In genomic region chr1:243253211-243253926, GRCh38 we compare ENCODE assay signal across 8 cellular contexts. TPM values are rescaled to one million over a fixed set of nuclear protein-coding genes. Genes with fewer than 3 reads are reported as not detected.
DNase-seq lines count a peak whose midpoint lies in the region; ATAC-seq, FAIRE-seq and TF ChIP-seq lines count a peak whose summit lies in the region.

No MANE protein-coding gene starts in this region.

- H3K4me2 ChIP-seq in A549 (peak overlapping the region; percentile 93), smooth muscle cell (peak overlapping the region; percentile 80)

- peaks cover 39% of the 10 kb centered on the region for H3K4me1 Mint-ChIP-seq in activated CD4-positive, alpha-beta memory T cell treated with anti-CD3 and anti-CD28 coated beads for 36 hours (ENCODE audit: low read depth)

- H3K4me3 Mint-ChIP-seq in activated CD4-positive, alpha-beta memory T cell treated with anti-CD3 and anti-CD28 coated beads for 36 hours = peak overlapping the region; percentile 99

- ATAC-seq in A549 = no peak
- no peak for ATAC-seq in GM18861 (IDR thresholded peaks at IDR 0.05; ENCODE audit: unreplicated experiment)
- no peak for ATAC-seq in HG02970 (IDR thresholded peaks at IDR 0.05; ENCODE audit: low FRiP score, unreplicated experiment)

- 6% methylated on average over 8 of the region's 8 CpGs for WGBS in A549 (ENCODE audit: missing lambda C conversion rate)
- no CpG with 5 or more reads among the region's 8 CpGs for WGBS in iPS DF 6.9 (ENCODE audit: insufficient coverage, insufficient read length)
- WGBS in smooth muscle cell (ENCODE audit: low lambda C conversion rate) = 6% methylated on average over 8 of the region's 8 CpGs

- peak overlapping the region; percentile 81 for H3K4me3 ChIP-seq in A549
- H3K4me3 ChIP-seq in iPS DF 6.9 (ENCODE audit: low read length) = peak overlapping the region; percentile 10; the same call in 1 of the 2 replicates
- H3K4me3 ChIP-seq in smooth muscle cell = peak overlapping the region; percentile 97

- no peak for DNase-seq in A549 (ENCODE audit: low read depth in 1 of 2, low spot score in 1 of 2)
- DNase-seq in GM12892 (ENCODE audit: insufficient read length) = no peak
- DNase-seq in activated CD4-positive, alpha-beta memory T cell treated with anti-CD3 and anti-CD28 coated beads for 36 hours = no peak
- DNase-seq in iPS DF 6.9 (ENCODE audit: low read depth, low spot score) = no peak
- DNase-seq in smooth muscle cell (lab: John Stamatoyannopoulos, UW; ENCODE audit: unreplicated experiment) = no peak
- DNase-seq in GOT3 (lab: John Stamatoyannopoulos, UW) = no peak

- no peaks in the 10 kb centered on the region for H3K36me3 ChIP-seq in iPS DF 6.9 (ENCODE audit: control insufficient read depth, insufficient read depth, low read length)
- H3K36me3 ChIP-seq in smooth muscle cell (ENCODE audit: low read depth) = no peaks in the 10 kb centered on the region

- H3K9me3 ChIP-seq in A549 (no peaks in the 10 kb centered on the region), iPS DF 6.9 (ENCODE audit: control insufficient read depth, insufficient read depth, low read length) (no peaks in the 10 kb centered on the region), smooth muscle cell (replicated peaks; ENCODE audit: low read depth) (no peaks in the 10 kb centered on the region)

- H3K27ac ChIP-seq in A549 (peak overlapping the region; percentile 87 to 99; a peak in 5 of 6 replicates), iPS DF 6.9 (ENCODE audit: low read length) (no peak overlapping the region), smooth muscle cell (ENCODE audit: low read depth) (peak overlapping the region; percentile 81)

- H3K27me3 ChIP-seq in iPS DF 6.9 (ENCODE audit: control insufficient read depth, insufficient read depth, low read length) (no peaks in the 10 kb centered on the region), smooth muscle cell (ENCODE audit: low read depth) (no peaks in the 10 kb centered on the region)

- no peak for TF ChIP-seq EP300 in A549 (IDR thresholded peaks at IDR 0.05)

- no peaks in the 10 kb centered on the region for H3F3A ChIP-seq in smooth muscle cell (ENCODE audit: low read depth)

- intact Hi-C loops in activated CD4-positive, alpha-beta memory T cell treated with anti-CD3 and anti-CD28 coated beads for 36 hours (cut with micrococcal nuclease) = no loop called here

- peaks cover 39% of the 10 kb centered on the region for H3K4me1 ChIP-seq in A549
- H3K4me1 ChIP-seq in iPS DF 6.9 (ENCODE audit: control insufficient read depth, insufficient read depth, low read length) = peaks cover 2% of the 10 kb centered on the region; the same call in 1 of the 2 replicates
- peaks cover 38% of the 10 kb centered on the region for H3K4me1 ChIP-seq in smooth muscle cell (ENCODE audit: low read depth)

- peak overlapping the region; percentile 69 for H3K9ac ChIP-seq in smooth muscle cell (ENCODE audit: low read depth)

- H3K36me3 Mint-ChIP-seq in activated CD4-positive, alpha-beta memory T cell treated with anti-CD3 and anti-CD28 coated beads for 36 hours = peaks cover 3% of the 10 kb centered on the region

- TF ChIP-seq RAD21 in A549 (conservative IDR thresholded peaks at IDR 0.05 in 1 of 2, IDR thresholded peaks at IDR 0.05 in 1 of 2) = no peak

- POLR2A ChIA-PET in A549 (lab: Yijun Ruan, JAX) = no interaction called here
- POLR2A ChIA-PET in activated CD4-positive, alpha-beta memory T cell treated with anti-CD3 and anti-CD28 coated beads for 36 hours (lab: Charles Lee) = interaction anchor here (0.6 kb wide), 1 partner anchor 492 kb away, joined by 3 read pairs; no protein-coding TSS in a partner anchor

- CTCF ChIA-PET in A549 (lab: Yijun Ruan, JAX) = interaction anchor here (0.8 to 1.5 kb wide), 2 partner anchors 18 to 23 kb away, joined by 3 to 4 read pairs; no protein-coding TSS in a partner anchor
- CTCF ChIA-PET in activated CD4-positive, alpha-beta memory T cell treated with anti-CD3 and anti-CD28 coated beads for 36 hours (lab: Charles Lee) = interaction anchor here (0.6 kb wide), 1 partner anchor 265 kb away, joined by 4 read pairs; no protein-coding TSS in a partner anchor

- no peak overlapping the region for H2AFZ ChIP-seq in smooth muscle cell (ENCODE audit: low read depth)

- TF ChIP-seq CTCF in A549 (IDR thresholded peaks at IDR 0.05) (no peak), smooth muscle cell (IDR thresholded peaks at IDR 0.05; ENCODE audit: borderline replicate concordance, insufficient read depth, poor library complexity, severe bottlenecking) (no peak)

- TF ChIP-seq POLR2A in A549 (IDR thresholded peaks at IDR 0.05; ENCODE audit: low read length) = no peak
- TF ChIP-seq POLR2A in GM12892 (IDR thresholded peaks at IDR 0.05; ENCODE audit: low read depth, low read length) = no peak

- H3K79me2 ChIP-seq in smooth muscle cell (ENCODE audit: low read depth) = peaks cover 89% of the 10 kb centered on the region

- peaks cover 3% of the 10 kb centered on the region for H3K27me3 Mint-ChIP-seq in activated CD4-positive, alpha-beta memory T cell treated with anti-CD3 and anti-CD28 coated beads for 36 hours

- no peaks in the 10 kb centered on the region for H3K9me3 Mint-ChIP-seq in activated CD4-positive, alpha-beta memory T cell treated with anti-CD3 and anti-CD28 coated beads for 36 hours

- FAIRE-seq in A549 (lab: Jason Lieb, UNC) (no peak), GM12892 (lab: Jason Lieb, UNC) (peak; percentile 24)

- peak overlapping the region; percentile 60 for H3K27ac Mint-ChIP-seq in activated CD4-positive, alpha-beta memory T cell treated with anti-CD3 and anti-CD28 coated beads for 36 hours

- peaks cover 56% of the 10 kb centered on the region for H4K20me1 ChIP-seq in smooth muscle cell (ENCODE audit: low read depth)

TF ChIP-seq in A549, 52 proteins besides CTCF, POLR2A, EP300 and RAD21 (continues in another document):
- TF ChIP-seq MYC (IDR thresholded peaks at IDR 0.05; ENCODE audit: borderline replicate concordance, low read length) = no peak
- TF ChIP-seq JUN (IDR thresholded peaks at IDR 0.05) = no peak
- no peak for TF ChIP-seq RFX5 (IDR thresholded peaks at IDR 0.05)
- no peak for TF ChIP-seq E2F6 (IDR thresholded peaks at IDR 0.05; ENCODE audit: borderline replicate concordance, low read depth)
- TF ChIP-seq POLR2AphosphoS2 (conservative IDR thresholded peaks at IDR 0.05; ENCODE audit: low read length) = no peak
- no peak for TF ChIP-seq ATOH8 (CRISPR knock-in tag; IDR thresholded peaks at IDR 0.05; ENCODE audit: low read depth)
- TF ChIP-seq NFE2L2 (conservative IDR thresholded peaks at IDR 0.05; ENCODE audit: low read length) = no peak
- no peak for TF ChIP-seq ZSCAN20 (CRISPR knock-in tag; IDR thresholded peaks at IDR 0.05)
- no peak for TF ChIP-seq CEBPB (IDR thresholded peaks at IDR 0.05)
- no peak for TF ChIP-seq EHMT2 (IDR thresholded peaks at IDR 0.05; ENCODE audit: low read depth)
- no peak for TF ChIP-seq FOSL2 (IDR thresholded peaks at IDR 0.05)
- no peak for TF ChIP-seq FOSL2 (CRISPR knock-in tag; IDR thresholded peaks at IDR 0.05)
- no peak for TF ChIP-seq PHF8 (IDR thresholded peaks at IDR 0.05; ENCODE audit: borderline replicate concordance, low read depth)
- no peak for TF ChIP-seq FOXS1 (CRISPR knock-in tag; IDR thresholded peaks at IDR 0.05)

RNA-seq across cellular contexts. Expression of gene CEP170, which starts 1.7 kb away (rescaled TPM):
- polyA plus RNA-seq in A549 (2011; rRNA removed) (59.9 and 69.6 TPM in 2 replicates), A549 (2017; fragmentation: RNase III; extraction: RNeasy Plus Mini Kit Qiagen cat#74134 plus additional on column Dnase treatment) (30.4 to 32.6 TPM (median 31.0 TPM) in 3 replicates), smooth muscle cell (50.3 and 76.0 TPM in 2 replicates)
- polyA plus RNA-seq in A549 (2012; cell fraction: cytosol; rRNA removed) = 14.1 and 14.6 TPM in 2 replicates
- 19.0 and 21.8 TPM in 2 replicates for polyA plus RNA-seq in A549 (2012; cell fraction: nucleus; rRNA removed)
- polyA minus RNA-seq in A549 (2011; rRNA and poly(A)+ RNA removed) = 66.5 and 87.3 TPM in 2 replicates
- polyA plus RNA-seq in GM12892 (2012; ENCODE audit: missing spikeins) = 33.4 TPM
- 10 to 100 TPM; 44.2 to 51.5 TPM for total RNA-seq in activated CD4-positive, alpha-beta memory T cell treated with anti-CD3 and anti-CD28 coated beads for 36 hours
- 145 and 175 TPM in 2 replicates for total RNA-seq in smooth muscle cell

RNA-seq across cellular contexts. Expression of gene SDCCAG8, which starts 2.5 kb away (rescaled TPM):
- polyA plus RNA-seq in A549 (2011; rRNA removed) (59.3 and 64.8 TPM in 2 replicates), A549 (2017; fragmentation: RNase III; extraction: RNeasy Plus Mini Kit Qiagen cat#74134 plus additional on column Dnase treatment) (44.3 to 52.5 TPM (median 48.8 TPM) in 3 replicates), smooth muscle cell (30.9 and 33.0 TPM in 2 replicates)
- polyA plus RNA-seq in A549 (2012; cell fraction: cytosol; rRNA removed) = 79.9 and 95.6 TPM in 2 replicates
- polyA plus RNA-seq in A549 (2012; cell fraction: nucleus; rRNA removed) = 40.9 and 51.4 TPM in 2 replicates
- 12.6 and 20.8 TPM in 2 replicates for polyA minus RNA-seq in A549 (2011; rRNA and poly(A)+ RNA removed)
- polyA plus RNA-seq in GM12892 (2012; ENCODE audit: missing spikeins) = 21.1 TPM
- 10 to 100 TPM; 20.7 to 23.2 TPM for total RNA-seq in activated CD4-positive, alpha-beta memory T cell treated with anti-CD3 and anti-CD28 coated beads for 36 hours
- total RNA-seq in smooth muscle cell = 32.5 and 33.4 TPM in 2 replicates

Comparison
In these comparisons a context has a peak if more than half of its experiments do, and no peak if none do; other contexts are left out.
1. H3K4me3 ChIP-seq: peak in every context shown above with its lines; median percentile 97 in smooth muscle cell; 81 in A549; 10 in iPS DF 6.9.